In the genomic region with DNA sequence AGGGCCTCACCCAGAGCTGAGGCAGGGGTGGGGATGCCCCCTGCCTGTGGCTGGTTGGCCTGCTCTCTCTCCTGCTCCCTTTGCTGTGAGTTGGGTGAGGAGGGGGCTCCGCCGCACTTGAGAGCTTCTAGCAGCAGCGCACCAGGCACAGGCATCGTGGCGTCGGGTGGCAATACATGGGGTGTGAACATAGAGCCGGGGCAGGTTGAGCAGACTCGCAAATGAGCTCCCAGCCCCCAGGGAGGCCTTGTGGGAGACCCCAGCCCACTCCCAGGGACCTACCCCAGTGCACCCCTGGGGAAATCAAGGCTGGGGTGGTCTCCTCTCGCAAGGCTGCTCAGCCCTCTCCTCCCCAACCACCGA, we compare ENCODE assay signal across 8 cellular contexts. TPM values are rescaled to one million over a fixed set of nuclear protein-coding genes. Genes with fewer than 3 reads are reported as not detected.
"Had no signal": no experiment of that assay in that cellular context is flagged by ENCODE, and none has a peak within 500 bp of the region (broad histone marks: within the 10 kb centered on the region; RNA-seq: fewer than 3 reads in every experiment).

No MANE protein-coding gene starts in this region.

- FAIRE-seq: G401.6, GM12878, GM12891, GM12892, GM18507, GM19239 had no signal

- ATAC-seq: GM12878 had no signal

- H3K4me3 ChIP-seq: GM12878 had no signal

- DNase-seq: GDM1, GF-D8 had no signal

RNA-seq across cellular contexts. Expression of a gene that starts 54.5 kb away (rescaled TPM):
- polyA plus RNA-seq: GM12878 had no signal
